Comparison of ENCODE assay signal across 1 cellular context in the genomic region with DNA sequence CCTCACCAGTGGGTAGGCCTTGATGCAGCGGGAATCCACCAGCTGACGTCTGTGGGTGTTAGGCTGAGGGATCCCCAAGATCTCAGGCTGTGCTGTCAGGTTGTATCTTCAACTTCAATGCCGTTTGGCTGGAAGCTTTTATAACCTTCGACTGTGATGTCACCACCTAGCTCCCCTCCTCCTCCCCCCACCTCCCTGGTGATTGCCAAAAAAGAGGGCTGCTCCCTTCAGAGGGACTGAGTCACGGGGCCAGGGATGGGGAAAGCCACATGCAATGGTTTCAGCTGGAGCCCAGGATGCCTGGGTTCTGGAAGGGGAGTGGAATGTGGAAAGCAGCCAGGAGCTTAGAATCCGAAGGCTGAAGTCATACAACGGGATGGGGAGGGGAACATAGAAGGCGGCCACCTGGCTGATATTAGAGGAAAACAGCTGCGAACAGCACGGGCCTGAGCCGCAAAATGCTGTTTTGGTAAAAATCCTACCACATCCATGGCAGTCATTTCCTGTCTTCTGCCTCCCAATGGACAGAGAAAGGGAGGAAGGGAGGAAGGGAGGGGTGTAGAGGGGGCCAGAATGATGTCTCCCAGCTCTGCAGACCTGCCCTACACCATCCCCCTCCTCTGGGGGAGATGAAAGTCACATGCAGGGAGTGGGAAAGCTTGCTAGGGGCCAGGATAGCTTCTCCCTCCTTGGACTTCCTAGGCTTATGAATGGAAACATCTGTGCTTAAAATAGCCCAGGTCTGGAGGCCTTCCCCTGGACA.
TF ChIP-seq lines count a peak whose summit lies in the region.

A gene (minus strand): TSS at position 110 of the 763 bp plus-strand sequence. CDS start 1,022 bp downstream, outside the sequence.

TF ChIP-seq in HEK293, 187 proteins besides CTCF, POLR2A, EP300 and RAD21 (continued from another document):
- TF ChIP-seq, protein P1, sequence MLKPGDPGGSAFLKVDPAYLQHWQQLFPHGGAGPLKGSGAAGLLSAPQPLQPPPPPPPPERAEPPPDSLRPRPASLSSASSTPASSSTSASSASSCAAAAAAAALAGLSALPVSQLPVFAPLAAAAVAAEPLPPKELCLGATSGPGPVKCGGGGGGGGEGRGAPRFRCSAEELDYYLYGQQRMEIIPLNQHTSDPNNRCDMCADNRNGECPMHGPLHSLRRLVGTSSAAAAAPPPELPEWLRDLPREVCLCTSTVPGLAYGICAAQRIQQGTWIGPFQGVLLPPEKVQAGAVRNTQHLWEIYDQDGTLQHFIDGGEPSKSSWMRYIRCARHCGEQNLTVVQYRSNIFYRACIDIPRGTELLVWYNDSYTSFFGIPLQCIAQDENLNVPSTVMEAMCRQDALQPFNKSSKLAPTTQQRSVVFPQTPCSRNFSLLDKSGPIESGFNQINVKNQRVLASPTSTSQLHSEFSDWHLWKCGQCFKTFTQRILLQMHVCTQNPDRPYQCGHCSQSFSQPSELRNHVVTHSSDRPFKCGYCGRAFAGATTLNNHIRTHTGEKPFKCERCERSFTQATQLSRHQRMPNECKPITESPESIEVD (tag by site-specific recombination; IDR thresholded peaks at IDR 0.05) = no peak
- TF ChIP-seq MYNN (tag by site-specific recombination; IDR thresholded peaks at IDR 0.05; ENCODE audit: borderline replicate concordance) = no peak
- TF ChIP-seq ZFHX2 (tag by site-specific recombination; conservative IDR thresholded peaks at IDR 0.05) = 0 out of 2 replicates have a peak, but pooled peaks have one; percentile 11
- TF ChIP-seq ZBTB7A (tag by site-specific recombination; IDR thresholded peaks at IDR 0.05; ENCODE audit: low read depth) = no peak
- TF ChIP-seq GLIS1 (tag by site-specific recombination; IDR thresholded peaks at IDR 0.05) = peak; percentile 28; the same call in 1 of the 2 replicates
- TF ChIP-seq, protein P2, sequence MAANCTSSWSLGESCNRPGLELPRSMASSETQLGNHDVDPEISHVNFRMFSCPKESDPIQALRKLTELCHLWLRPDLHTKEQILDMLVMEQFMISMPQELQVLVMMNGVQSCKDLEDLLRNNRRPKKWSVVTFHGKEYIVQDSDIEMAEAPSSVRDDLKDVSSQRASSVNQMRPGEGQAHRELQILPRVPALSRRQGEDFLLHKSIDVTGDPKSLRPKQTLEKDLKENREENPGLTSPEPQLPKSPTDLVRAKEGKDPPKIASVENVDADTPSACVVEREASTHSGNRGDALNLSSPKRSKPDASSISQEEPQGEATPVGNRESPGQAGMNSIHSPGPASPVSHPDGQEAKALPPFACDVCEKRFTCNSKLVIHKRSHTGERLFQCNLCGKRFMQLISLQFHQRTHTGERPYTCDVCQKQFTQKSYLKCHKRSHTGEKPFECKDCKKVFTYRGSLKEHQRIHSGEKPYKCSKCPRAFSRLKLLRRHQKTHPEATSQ (tag by site-specific recombination; IDR thresholded peaks at IDR 0.05) = no peak
- TF ChIP-seq ZNF626 (tag by site-specific recombination; IDR thresholded peaks at IDR 0.05) = no peak
- TF ChIP-seq ZNF544 (tag by site-specific recombination; IDR thresholded peaks at IDR 0.05) = no peak
- TF ChIP-seq, protein P3, sequence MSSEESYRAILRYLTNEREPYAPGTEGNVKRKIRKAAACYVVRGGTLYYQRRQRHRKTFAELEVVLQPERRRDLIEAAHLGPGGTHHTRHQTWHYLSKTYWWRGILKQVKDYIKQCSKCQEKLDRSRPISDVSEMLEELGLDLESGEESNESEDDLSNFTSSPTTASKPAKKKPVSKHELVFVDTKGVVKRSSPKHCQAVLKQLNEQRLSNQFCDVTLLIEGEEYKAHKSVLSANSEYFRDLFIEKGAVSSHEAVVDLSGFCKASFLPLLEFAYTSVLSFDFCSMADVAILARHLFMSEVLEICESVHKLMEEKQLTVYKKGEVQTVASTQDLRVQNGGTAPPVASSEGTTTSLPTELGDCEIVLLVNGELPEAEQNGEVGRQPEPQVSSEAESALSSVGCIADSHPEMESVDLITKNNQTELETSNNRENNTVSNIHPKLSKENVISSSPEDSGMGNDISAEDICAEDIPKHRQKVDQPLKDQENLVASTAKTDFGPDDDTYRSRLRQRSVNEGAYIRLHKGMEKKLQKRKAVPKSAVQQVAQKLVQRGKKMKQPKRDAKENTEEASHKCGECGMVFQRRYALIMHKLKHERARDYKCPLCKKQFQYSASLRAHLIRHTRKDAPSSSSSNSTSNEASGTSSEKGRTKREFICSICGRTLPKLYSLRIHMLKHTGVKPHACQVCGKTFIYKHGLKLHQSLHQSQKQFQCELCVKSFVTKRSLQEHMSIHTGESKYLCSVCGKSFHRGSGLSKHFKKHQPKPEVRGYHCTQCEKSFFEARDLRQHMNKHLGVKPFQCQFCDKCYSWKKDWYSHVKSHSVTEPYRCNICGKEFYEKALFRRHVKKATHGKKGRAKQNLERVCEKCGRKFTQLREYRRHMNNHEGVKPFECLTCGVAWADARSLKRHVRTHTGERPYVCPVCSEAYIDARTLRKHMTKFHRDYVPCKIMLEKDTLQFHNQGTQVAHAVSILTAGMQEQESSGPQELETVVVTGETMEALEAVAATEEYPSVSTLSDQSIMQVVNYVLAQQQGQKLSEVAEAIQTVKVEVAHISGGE (tag by site-specific recombination; conservative IDR thresholded peaks at IDR 0.05; ENCODE audit: low read depth) = no peak
- peak; percentile 54; the same call in 1 of the 2 replicates for TF ChIP-seq KLF8 (tag by site-specific recombination; IDR thresholded peaks at IDR 0.05)
- TF ChIP-seq ZNF664 (tag by site-specific recombination; IDR thresholded peaks at IDR 0.05) = no peak
